1 cellular context compared by ENCODE assay signal in the genomic region with DNA sequence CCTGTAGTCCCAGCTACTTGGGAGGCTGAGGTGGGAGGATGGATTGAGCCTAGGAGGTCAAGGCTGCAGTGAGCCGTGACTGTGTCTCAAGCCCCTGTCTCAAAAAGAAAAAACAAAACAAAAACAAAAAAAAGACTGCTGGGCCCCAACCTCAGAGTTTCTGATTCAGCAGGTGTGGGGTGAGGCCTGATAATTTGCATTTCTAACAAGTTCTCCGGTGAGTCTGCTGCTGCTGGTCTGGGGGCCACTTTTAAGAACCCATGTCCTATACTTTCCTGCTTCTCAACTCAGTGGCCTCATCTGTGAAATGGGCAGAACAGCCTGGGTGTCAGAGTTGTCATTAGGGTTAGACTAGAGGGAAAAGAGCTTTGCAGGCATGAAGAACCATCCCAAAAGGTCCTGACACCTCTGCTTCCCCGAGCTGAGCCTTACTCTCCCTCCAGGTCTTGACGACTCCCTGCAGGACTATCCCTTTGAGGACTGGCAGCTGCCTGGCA.
TF ChIP-seq lines count a peak whose summit lies in the region.

No MANE protein-coding gene starts in this region.

TF ChIP-seq in HepG2, 621 proteins besides CTCF, POLR2A, EP300 and RAD21:
- TF ChIP-seq ZNF256 (CRISPR knock-in tag; conservative IDR thresholded peaks at IDR 0.05) (no peak), ZNF629 (CRISPR knock-in tag; conservative IDR thresholded peaks at IDR 0.05) (peak; percentile 60)
TF ChIP-seq in HepG2: peak in this region for 1.
